8 cellular contexts compared by ENCODE assay signal in genomic region chr5:84287964-84288363, GRCh38.
A peak's percentile ranks its signal among the peaks of the same experiment; 100 is the strongest.
DNase-seq lines count a peak whose midpoint lies in the region; ATAC-seq and TF ChIP-seq lines count a peak whose summit lies in the region.

No MANE protein-coding gene starts in this region.

- no peaks in the 10 kb centered on the region for H3K27me3 ChIP-seq in HAP-1 (ENCODE audit: low read depth)

- no peaks in the 10 kb centered on the region for H3K4me1 ChIP-seq in HAP-1

- H3K27me3 Mint-ChIP-seq in activated naive CD4-positive, alpha-beta T cell treated with anti-CD3 and anti-CD28 coated beads, Interleukin-2, amount 10 ng/mL, durations not matched to agents 7 days and 5 days = no peaks in the 10 kb centered on the region

- ATAC-seq in GM18498 (IDR thresholded peaks at IDR 0.05; ENCODE audit: unreplicated experiment) (peak; percentile 80), HG02885 (IDR thresholded peaks at IDR 0.05; ENCODE audit: poor library complexity, unreplicated experiment) (peak; percentile 74)

- in situ Hi-C loops in HAP-1 (cut with MboI; ENCODE audit: low sequenced_read_pairs) = no loop called here

- H3K4me1 Mint-ChIP-seq in activated naive CD4-positive, alpha-beta T cell treated with anti-CD3 and anti-CD28 coated beads, Interleukin-2, amount 10 ng/mL, durations not matched to agents 7 days and 5 days = no peaks in the 10 kb centered on the region

- CTCF ChIA-PET in activated naive CD4-positive, alpha-beta T cell treated with anti-CD3 and anti-CD28 coated beads, Interleukin-2, amount 10 ng/mL, durations not matched to agents 7 days and 5 days (lab: Charles Lee) = interaction anchor here (0.7 kb wide), 1 partner anchor 10 kb away, joined by 4 read pairs; no protein-coding TSS in a partner anchor

- intact Hi-C loops in cardiac septum (cut with DNase I) = no loop called here

- no peaks in the 10 kb centered on the region for H3K9me3 ChIP-seq in HAP-1

- no peak for TF ChIP-seq CTCF in foreskin fibroblast (IDR thresholded peaks at IDR 0.05; ENCODE audit: low read depth, low read length)

- no peak overlapping the region for H3K4me3 Mint-ChIP-seq in activated naive CD4-positive, alpha-beta T cell treated with anti-CD3 and anti-CD28 coated beads, Interleukin-2, amount 10 ng/mL, durations not matched to agents 7 days and 5 days

- no peak overlapping the region for H3K27ac Mint-ChIP-seq in activated naive CD4-positive, alpha-beta T cell treated with anti-CD3 and anti-CD28 coated beads, Interleukin-2, amount 10 ng/mL, durations not matched to agents 7 days and 5 days

- H3K36me3 Mint-ChIP-seq in activated naive CD4-positive, alpha-beta T cell treated with anti-CD3 and anti-CD28 coated beads, Interleukin-2, amount 10 ng/mL, durations not matched to agents 7 days and 5 days = no peaks in the 10 kb centered on the region

- H3K4me3 ChIP-seq in foreskin fibroblast (ENCODE audit: low read depth in 1 of 2, low read length in 2 of 2) (no peak overlapping the region), HAP-1 (no peak overlapping the region)

- H3K36me3 ChIP-seq in HAP-1 (replicated peaks) = no peaks in the 10 kb centered on the region

- H3K9me3 Mint-ChIP-seq in activated naive CD4-positive, alpha-beta T cell treated with anti-CD3 and anti-CD28 coated beads, Interleukin-2, amount 10 ng/mL, durations not matched to agents 7 days and 5 days = no peaks in the 10 kb centered on the region

- DNase-seq in OCI-M1 (lab: John Stamatoyannopoulos, UW) (peak; percentile 91), foreskin fibroblast (peak; percentile 40 to 62), cardiac septum (ENCODE audit: low spot score) (no peak), ureter (ENCODE audit: low spot score) (no peak), HAP-1 (ENCODE audit: low spot score in 2 of 2) (no peak)
- DNase-seq in activated naive CD4-positive, alpha-beta T cell treated with anti-CD3 and anti-CD28 coated beads, Interleukin-2, amount 10 ng/mL, durations not matched to agents 7 days and 5 days = no peak

Comparison
In these comparisons a context has a peak if more than half of its experiments do, and no peak if none do; other contexts are left out.
1. DNase-seq: peak in OCI-M1 (single experiment) and foreskin fibroblast (2 of 2); none in cardiac septum (single experiment), activated naive CD4-positive, alpha-beta T cell treated with anti-CD3 and anti-CD28 coated beads, Interleukin-2, amount 10 ng/mL, durations not matched to agents 7 days and 5 days (single experiment), ureter (single experiment) and HAP-1 (0 of 2).